In genomic region chr3:10432931-10433330, GRCh38 we compare ENCODE assay signal across 20 cellular contexts.
A peak's percentile ranks its signal among the peaks of the same experiment; 100 is the strongest.
DNase-seq lines count a peak whose midpoint lies in the region; ATAC-seq and TF ChIP-seq lines count a peak whose summit lies in the region.
"Had no signal": no experiment of that assay in that cellular context is flagged by ENCODE, and none has a peak within 500 bp of the region (broad histone marks: within the 10 kb centered on the region; RNA-seq: fewer than 3 reads in every experiment).

No MANE protein-coding gene starts in this region.

- H3K4me3 Mint-ChIP-seq in stimulated activated effector memory CD8-positive, alpha-beta T cell treated with anti-CD3 and anti-CD28 coated beads, Interleukin-12 subunit alpha, Interleukin-12 subunit beta, amount 100 ng/mL, for 72 hours: no peak overlapping the region
- H3K4me3 Mint-ChIP-seq: CD4-positive, alpha-beta T cell had no signal

- TF ChIP-seq EP300 in neural cell (conservative IDR thresholded peaks at IDR 0.05; ENCODE audit: poor library complexity, severe bottlenecking): no peak

- peak; percentile 47 for DNase-seq in NCI-H2171 treated with DMSO at 0.1 percent for 48 hours (lab: John Stamatoyannopoulos, UW)
- DNase-seq in NCI-H2171 (lab: John Stamatoyannopoulos, UW): no peak
- DNase-seq in stimulated activated effector memory CD8-positive, alpha-beta T cell treated with anti-CD3 and anti-CD28 coated beads, Interleukin-12 subunit alpha, Interleukin-12 subunit beta, amount 100 ng/mL, for 72 hours (ENCODE audit: low spot score in 2 of 2): no peak
- no peak for DNase-seq in NCI-H2196 (lab: John Stamatoyannopoulos, UW; ENCODE audit: unreplicated experiment)
- DNase-seq in NCI-H1048 (lab: John Stamatoyannopoulos, UW): no peak
- no peak for DNase-seq in Ammon's horn (ENCODE audit: low spot score)
- DNase-seq: 8988T; CD4-positive, alpha-beta T cell; COR-L47; NCI-H1694; NCI-H2081; NCI-H226; NCI-H526; OCI-M1 had no signal

- H3K36me3 Mint-ChIP-seq in stimulated activated effector memory CD8-positive, alpha-beta T cell treated with anti-CD3 and anti-CD28 coated beads, Interleukin-12 subunit alpha, Interleukin-12 subunit beta, amount 100 ng/mL, for 72 hours: no peaks in the 10 kb centered on the region

- peak overlapping the region; percentile 10 for H3K9ac ChIP-seq in neural cell (ENCODE audit: low read length)
- H3K9ac ChIP-seq: KMS-11 had no signal

- no peak overlapping the region for H3K4me3 ChIP-seq in neural cell (ENCODE audit: low read length)
- H3K4me3 ChIP-seq: SJSA1 had no signal

- H3K4me1 Mint-ChIP-seq in stimulated activated effector memory CD8-positive, alpha-beta T cell treated with anti-CD3 and anti-CD28 coated beads, Interleukin-12 subunit alpha, Interleukin-12 subunit beta, amount 100 ng/mL, for 72 hours: peaks cover 25% of the 10 kb centered on the region

- no peak for TF ChIP-seq RAD21 in neural cell (conservative IDR thresholded peaks at IDR 0.05)

- no peaks in the 10 kb centered on the region for H3K9me2 ChIP-seq in neural cell (ENCODE audit: insufficient read depth, low read length)

- no peaks in the 10 kb centered on the region for H3K9me3 ChIP-seq in neural cell (ENCODE audit: low read length)
- H3K9me3 ChIP-seq: BE2C, SJSA1 had no signal

- H3K36me3 ChIP-seq in neural cell (ENCODE audit: insufficient read depth, low read length): no peaks in the 10 kb centered on the region
- H3K36me3 ChIP-seq: BE2C, SJSA1 had no signal

- no peak overlapping the region for H2AFZ ChIP-seq in neural cell (ENCODE audit: low read depth, low read length)

- no peak for ATAC-seq in stimulated activated effector memory CD8-positive, alpha-beta T cell treated with anti-CD3 and anti-CD28 coated beads, Interleukin-12 subunit alpha, Interleukin-12 subunit beta, amount 100 ng/mL, for 72 hours
- ATAC-seq: Right ventricle myocardium inferior had no signal

- no peaks in the 10 kb centered on the region for H4K20me1 ChIP-seq in neural cell (ENCODE audit: insufficient read depth)

- TF ChIP-seq CTCF in VCaP (conservative IDR thresholded peaks at IDR 0.05): no peak
- TF ChIP-seq CTCF in neural cell (IDR thresholded peaks at IDR 0.05; ENCODE audit: poor library complexity, severe bottlenecking): no peak

- H3F3A ChIP-seq in neural cell (ENCODE audit: insufficient read depth, low read length, poor library complexity, severe bottlenecking): no peaks in the 10 kb centered on the region

- H3K9me3 Mint-ChIP-seq in stimulated activated effector memory CD8-positive, alpha-beta T cell treated with anti-CD3 and anti-CD28 coated beads, Interleukin-12 subunit alpha, Interleukin-12 subunit beta, amount 100 ng/mL, for 72 hours: no peaks in the 10 kb centered on the region
- H3K9me3 Mint-ChIP-seq: CD4-positive, alpha-beta T cell had no signal

- H3K27me3 ChIP-seq in neural cell (ENCODE audit: insufficient read depth, low read depth, low read length): no peaks in the 10 kb centered on the region
- H3K27me3 ChIP-seq: BE2C, SJSA1 had no signal

- H3K4me2 ChIP-seq in neural cell (ENCODE audit: low read length): no peak overlapping the region
- H3K4me2 ChIP-seq: KMS-11 had no signal

- H3K27ac ChIP-seq in VCaP: peak overlapping the region; percentile 75
- peak overlapping the region; percentile 54 for H3K27ac ChIP-seq in neural cell (ENCODE audit: low read length)
- H3K27ac ChIP-seq: KMS-11, SJSA1 had no signal

- peak overlapping the region; percentile 70 for H3K27ac Mint-ChIP-seq in stimulated activated effector memory CD8-positive, alpha-beta T cell treated with anti-CD3 and anti-CD28 coated beads, Interleukin-12 subunit alpha, Interleukin-12 subunit beta, amount 100 ng/mL, for 72 hours
- H3K27ac Mint-ChIP-seq: CD4-positive, alpha-beta T cell had no signal

- H3K79me2 ChIP-seq in neural cell (replicated peaks; ENCODE audit: insufficient read depth, low read length): no peaks in the 10 kb centered on the region

TF ChIP-seq in neural cell, 6 proteins besides CTCF, POLR2A, EP300 and RAD21:
- TF ChIP-seq TAF1 (IDR thresholded peaks at IDR 0.05; ENCODE audit: low read depth): no peak
